8 cellular contexts compared by ENCODE assay signal in the genomic region with DNA sequence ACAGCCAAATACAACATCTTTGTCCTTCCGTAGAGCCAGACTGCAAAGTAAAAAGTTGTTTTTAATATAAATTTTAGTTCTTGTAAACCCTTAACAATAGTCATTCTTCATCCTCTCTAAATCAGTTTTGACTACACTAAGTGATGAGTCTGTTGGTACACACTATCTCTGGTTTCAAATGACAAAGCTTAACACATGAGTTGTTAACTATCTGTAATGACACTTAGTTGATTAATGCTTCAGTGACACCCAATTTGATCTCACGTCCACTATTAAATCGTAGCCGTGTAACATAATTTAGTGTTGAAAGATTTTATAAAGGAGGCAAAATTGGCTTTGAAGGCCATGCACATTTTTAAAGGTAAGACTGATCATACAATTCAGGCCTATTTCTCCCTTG.
"Had no signal": no experiment of that assay in that cellular context is flagged by ENCODE, and none has a peak within 500 bp of the region (broad histone marks: within the 10 kb centered on the region; RNA-seq: fewer than 3 reads in every experiment).

No MANE protein-coding gene starts in this region.

- H3K4me3 ChIP-seq: GM12878 had no signal

- ATAC-seq: GM12878 had no signal

- FAIRE-seq: G401.6, GM12878, GM12891, GM12892, GM18507, GM19239 had no signal

- DNase-seq: GDM1, GF-D8 had no signal
